In genomic region chr11:109133159-109133558, GRCh38 we compare ENCODE assay signal across 24 cellular contexts.
DNase-seq lines count a peak whose midpoint lies in the region; ATAC-seq, FAIRE-seq and TF ChIP-seq lines count a peak whose summit lies in the region.
"Had no signal": no experiment of that assay in that cellular context is flagged by ENCODE, and none has a peak within 500 bp of the region (broad histone marks: within the 10 kb centered on the region; RNA-seq: fewer than 3 reads in every experiment).

No MANE protein-coding gene starts in this region.

- no peaks in the 10 kb centered on the region for H4K20me1 ChIP-seq in GM12878 (ENCODE audit: control insufficient read depth, insufficient read depth)

- no peaks in the 10 kb centered on the region for H3K79me2 ChIP-seq in GM12878 (ENCODE audit: control insufficient read depth, insufficient read depth, low read length)

- no peaks in the 10 kb centered on the region; a peak in 1 of 4 replicates for H3K27me3 ChIP-seq in GM12878 (replicated peaks in 1 of 2; ENCODE audit: control insufficient read depth in 2 of 2, insufficient read depth in 2 of 2, low read length in 1 of 2)
- H3K27me3 ChIP-seq: BE2C, Peyer's patch had no signal

- DNase-seq in DMS79 (lab: John Stamatoyannopoulos, UW) (peak; percentile 38), DMS79 treated with DMSO at 0.1 percent for 48 hours (lab: John Stamatoyannopoulos, UW) (no peak), NCI-H82 (lab: John Stamatoyannopoulos, UW) (peak; percentile 81), GM12878 (ENCODE audit: low read depth, low spot score) (no peak), ACHN (no peak)
- DNase-seq: BE2C; CD8-positive, alpha-beta memory T cell; MM.1S; NCI-H1092; NCI-H1417 treated with DMSO at 0.1 percent for 48 hours; NCI-H187; NCI-H2081 treated with DMSO at 0.1 percent for 48 hours; NCI-H345; NCI-H774; OCI-M1; Peyer's patch; SHP77 treated with DMSO at 0.1 percent for 48 hours; SW 1271 had no signal

- no peaks in the 10 kb centered on the region for H3K36me3 ChIP-seq in GM12878 (ENCODE audit: control insufficient read depth in 2 of 2, insufficient read depth in 2 of 2, low read length in 1 of 2)
- H3K36me3 ChIP-seq: BE2C, Peyer's patch had no signal

- FAIRE-seq in GM12878 (lab: Jason Lieb, UNC): no peak
- FAIRE-seq: H54 had no signal

- no peak overlapping the region for H3K27ac ChIP-seq in GM12878 (ENCODE audit: control insufficient read depth, insufficient read depth)
- H3K27ac ChIP-seq: 22Rv1, KMS-11, Peyer's patch had no signal

- TF ChIP-seq RAD21 in GM12878 (IDR thresholded peaks at IDR 0.05; ENCODE audit: insufficient read depth, low read depth, low read length): no peak

- no peak overlapping the region for H3K9ac ChIP-seq in GM12878 (ENCODE audit: control insufficient read depth, insufficient read depth, low read length)
- H3K9ac ChIP-seq: KMS-11 had no signal

- no peak for TF ChIP-seq CTCF in GM12878 (IDR thresholded peaks at IDR 0.05 in 2 of 3, conservative IDR thresholded peaks at IDR 0.05 in 1 of 3; ENCODE audit: control insufficient read depth in 2 of 3, extremely low read depth in 1 of 3, insufficient read depth in 1 of 3, low read depth in 3 of 3, low read length in 3 of 3)

- TF ChIP-seq POLR2A in GM12878 (IDR thresholded peaks at IDR 0.05; ENCODE audit: low read depth, low read length): no peak

- POLR2A ChIA-PET in GM12878 (lab: Charles Lee): no interaction called here

- H3K9me3 ChIP-seq in GM12878 (replicated peaks; ENCODE audit: control insufficient read depth, insufficient read depth, low read length): no peaks in the 10 kb centered on the region
- H3K9me3 ChIP-seq: BE2C, Peyer's patch had no signal

- no peaks in the 10 kb centered on the region for H3K4me1 ChIP-seq in GM12878 (ENCODE audit: control insufficient read depth, insufficient read depth, low read length)
- H3K4me1 ChIP-seq: Peyer's patch had no signal

- H3K4me2 ChIP-seq in GM12878 (ENCODE audit: control insufficient read depth, insufficient read depth): no peak overlapping the region
- H3K4me2 ChIP-seq: KMS-11 had no signal

- in situ Hi-C loops in GM12878 (cut with MboI) (no loop called here), ACHN (cut with HindIII; ENCODE audit: low pct_ligation_motif_present, low pct_unique_long_range_greater_than_20kb, low sequenced_read_pairs) (no loop called here)

- SMC1A ChIA-PET in GM12878 (lab: Charles Lee; ENCODE audit: uncharacterized antibody, unreplicated experiment): no interaction called here

- no peak for TF ChIP-seq EP300 in GM12878 (IDR thresholded peaks at IDR 0.05; ENCODE audit: borderline replicate concordance in 1 of 2, control insufficient read depth in 1 of 2, low read depth in 2 of 2, low read length in 2 of 2)

- no peak overlapping the region for H2AFZ ChIP-seq in GM12878 (ENCODE audit: control insufficient read depth, low read depth, low read length)

- RAD21 ChIA-PET in GM12878 (lab: Charles Lee; ENCODE audit: unreplicated experiment): no interaction called here

- no peak overlapping the region for H3K4me3 ChIP-seq in GM12878
- H3K4me3 ChIP-seq: Peyer's patch had no signal

- CTCF ChIA-PET in GM12878 (lab: Yijun Ruan, JAX): interaction anchor here (1.7 kb wide), 1 partner anchor 434 kb away, joined by 4 read pairs; no protein-coding TSS in a partner anchor

- BruUV-seq in GM12878 (replicated peaks; lab: Mats Ljungman, UMichigan): no TSS peak

- WGBS in GM12878 (ENCODE audit: insufficient coverage, insufficient replicate concordance, low lambda C conversion rate, missing lambda C conversion rate): 0% methylated on average over 4 of the region's 4 CpGs

- ATAC-seq in HG02870 (IDR thresholded peaks at IDR 0.05; ENCODE audit: unreplicated experiment) (peak; percentile 55), GM12878 (no peak), GM21528 (IDR thresholded peaks at IDR 0.05; ENCODE audit: low FRiP score, unreplicated experiment) (no peak), HG03095 (IDR thresholded peaks at IDR 0.05; ENCODE audit: unreplicated experiment) (no peak)

- intact Hi-C loops in GM12878 (cut with micrococcal nuclease; ENCODE audit: unreplicated experiment): no loop called here

TF ChIP-seq in GM12878, 131 proteins besides CTCF, POLR2A, EP300 and RAD21:
- 0 out of 2 replicates have a peak, but pooled peaks have one; percentile 16 for TF ChIP-seq JUNB (IDR thresholded peaks at IDR 0.05)
- TF ChIP-seq RUNX3 (IDR thresholded peaks at IDR 0.05; ENCODE audit: low read length): peak; percentile 47
- TF ChIP-seq KLF5 (IDR thresholded peaks at IDR 0.05; ENCODE audit: partially characterized antibody): no peak
- no peak for TF ChIP-seq JUND (IDR thresholded peaks at IDR 0.05; ENCODE audit: low read depth, low read length)

Comparison
In these comparisons a context has a peak if more than half of its experiments do, and no peak if none do; other contexts are left out.
1. DNase-seq: peak in DMS79 (single experiment) and NCI-H82 (single experiment); none in DMS79 treated with DMSO at 0.1 percent for 48 hours (single experiment), GM12878 (single experiment) and ACHN (single experiment).